21 cellular contexts compared by ENCODE assay signal in the genomic region with DNA sequence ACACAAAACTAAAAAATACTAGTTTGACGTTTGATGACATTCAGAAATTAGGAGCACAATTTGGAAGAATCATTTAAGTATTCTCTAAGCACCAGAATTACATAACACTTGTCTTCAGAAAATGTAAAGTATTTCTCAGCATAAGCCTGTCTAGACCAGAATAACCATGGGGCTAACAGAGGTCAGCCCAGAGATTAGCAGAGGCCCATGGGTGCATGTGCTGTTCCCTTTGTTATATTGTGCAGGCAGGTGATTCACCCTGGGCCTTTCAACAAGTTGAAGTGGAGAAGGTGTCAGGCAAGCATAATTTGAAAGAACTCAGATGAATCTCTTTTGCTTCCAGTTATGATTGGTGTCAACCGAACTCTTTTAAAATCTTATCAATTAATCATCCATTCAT.
DNase-seq lines count a peak whose midpoint lies in the region; ATAC-seq and TF ChIP-seq lines count a peak whose summit lies in the region.
"Had no signal": no experiment of that assay in that cellular context is flagged by ENCODE, and none has a peak within 500 bp of the region (broad histone marks: within the 10 kb centered on the region; RNA-seq: fewer than 3 reads in every experiment).

No MANE protein-coding gene starts in this region.

- TF ChIP-seq CTCF in RWPE1 (conservative IDR thresholded peaks at IDR 0.05; ENCODE audit: low read depth): no peak
- TF ChIP-seq CTCF in foreskin keratinocyte (conservative IDR thresholded peaks at IDR 0.05): no peak
- no peak for TF ChIP-seq CTCF in retinal pigment epithelial cell (conservative IDR thresholded peaks at IDR 0.05; ENCODE audit: low read depth, low read length)

- no peak overlapping the region for H3K4me3 ChIP-seq in retinal pigment epithelial cell (ENCODE audit: low read length)
- H3K4me3 ChIP-seq: BLaER1, GM12878, SJCRH30 had no signal

- intact Hi-C loops in Right ventricle myocardium superior (cut with DNase I): no loop called here
- intact Hi-C loops in cardiac septum (cut with DNase I): no loop called here

- H3K27ac ChIP-seq in RWPE1 (no peak overlapping the region), foreskin keratinocyte (no peak overlapping the region)
- H3K27ac ChIP-seq: BLaER1, KMS-11, SJCRH30 had no signal

- ATAC-seq in Right ventricle myocardium superior (ENCODE audit: poor library complexity) (peak; percentile 88), foreskin keratinocyte (peak; percentile 75), HG03196 (IDR thresholded peaks at IDR 0.05; ENCODE audit: unreplicated experiment) (no peak), GM21717 (IDR thresholded peaks at IDR 0.05; ENCODE audit: unreplicated experiment) (no peak)
- ATAC-seq: GM12878, HCT116 had no signal

- POLR2A ChIA-PET in RWPE1 (lab: Yijun Ruan, JAX; ENCODE audit: low non-redundant PET): no interaction called here

- CTCF ChIA-PET in RWPE1 (lab: Yijun Ruan, JAX): interaction anchor here (0.6 kb wide), 1 partner anchor 10 kb away, joined by 3 read pairs; no protein-coding TSS in a partner anchor

- H3K27me3 ChIP-seq in foreskin keratinocyte: no peaks in the 10 kb centered on the region
- H3K27me3 ChIP-seq: BLaER1, SJCRH30 had no signal

- DNase-seq in Right ventricle myocardium superior: no peak
- no peak for DNase-seq in cardiac septum (ENCODE audit: low spot score)
- peak; percentile 4 for DNase-seq in RWPE1 (ENCODE audit: low spot score)
- peak; percentile 18 to 35 for DNase-seq in foreskin keratinocyte
- DNase-seq in retinal pigment epithelial cell (ENCODE audit: low read depth): peak; percentile 74
- DNase-seq in stimulated activated CD4-positive, alpha-beta T cell treated with anti-CD3 and anti-CD28 coated beads, Interleukin-4, amount 100 ng/mL, for 1 hour: no peak
- DNase-seq: CD4-positive, alpha-beta memory T cell; DMS153; EL; GOT3; MV-4-11; NCI-H187 treated with DMSO at 0.1 percent for 48 hours; NCI-H2171; NCI-H446 treated with DMSO at 0.1 percent for 48 hours; SJCRH30 had no signal

- no peaks in the 10 kb centered on the region for H3K4me1 ChIP-seq in foreskin keratinocyte
- H3K4me1 ChIP-seq: BLaER1, SJCRH30 had no signal

Comparison
In these comparisons a context has a peak if more than half of its experiments do, and no peak if none do; other contexts are left out.
1. ATAC-seq: peak in Right ventricle myocardium superior (single experiment) and foreskin keratinocyte (single experiment); none in HG03196 (single experiment) and GM21717 (single experiment).
2. DNase-seq: peak in RWPE1 (single experiment), foreskin keratinocyte (2 of 2) and retinal pigment epithelial cell (single experiment); none in Right ventricle myocardium superior (single experiment), cardiac septum (single experiment) and stimulated activated CD4-positive, alpha-beta T cell treated with anti-CD3 and anti-CD28 coated beads, Interleukin-4, amount 100 ng/mL, for 1 hour (single experiment).